25 cellular contexts compared by ENCODE assay signal in genomic region chr13:76556632-76557031, GRCh38.
"Had no signal": no experiment of that assay in that cellular context is flagged by ENCODE, and none has a peak within 500 bp of the region (broad histone marks: within the 10 kb centered on the region; RNA-seq: fewer than 3 reads in every experiment).

No MANE protein-coding gene starts in this region.

- DNase-seq: activated CD4-positive, alpha-beta memory T cell treated with anti-CD3 and anti-CD28 coated beads, Interleukin-2, amount 10 ng/mL, durations not matched to agents 7 days and 5 days; activated CD4-positive, alpha-beta T cell treated with anti-CD3 and anti-CD28 coated beads for 36 hours; activated CD4-positive, alpha-beta T cell treated with anti-CD3 and anti-CD28 coated beads, Interleukin-2, amount 50 U/mL, for 1 hour; activated gamma-delta T cell; activated naive CD4-positive, alpha-beta T cell treated with anti-CD3 and anti-CD28 coated beads, Interleukin-2, amount 10 ng/mL, durations not matched to agents 7 days and 5 days; activated naive CD8-positive, alpha-beta T cell treated with anti-CD3 and anti-CD28 coated beads for 36 hours; activated T-cell treated with anti-CD3 and anti-CD28 coated beads for 4 hours; activated T-cell treated with anti-CD3 and anti-CD28 coated beads, Interleukin-2, amount 50 U/mL, for 48 hours; anterior cingulate cortex; colonic mucosa; KG1; MG63; NCI-H1105; NCI-H1436; NCI-H1694 treated with DMSO at 0.1 percent for 48 hours; NCI-H2029 treated with DMSO at 0.1 percent for 48 hours; NCI-H345; NCI-H510A treated with DMSO at 0.1 percent for 48 hours; SIG-M5; T-cell; T-helper 2 cell; T1000; WERI-Rb-1 had no signal

- H3K9me3 ChIP-seq: colonic mucosa, MG63 had no signal

- H3K27me3 ChIP-seq: colonic mucosa, MG63 had no signal

- H3K4me3 ChIP-seq: colonic mucosa, MG63, SK-N-MC had no signal

- ATAC-seq: activated CD4-positive, alpha-beta T cell treated with anti-CD3 and anti-CD28 coated beads for 36 hours; activated T-helper 17 cell treated with anti-CD3 and anti-CD28 coated beads, Interleukin-2, amount 50 U/mL, for 72 hours; T-cell had no signal

- H3K4me1 ChIP-seq: colonic mucosa had no signal

- H3K36me3 ChIP-seq: colonic mucosa, MG63, WERI-Rb-1 had no signal

- H3K27ac ChIP-seq: colonic mucosa, SK-N-MC, WERI-Rb-1 had no signal
